16 cellular contexts compared by ENCODE assay signal in genomic region chr1:9230869-9231533, GRCh38. TPM values are rescaled to one million over a fixed set of nuclear protein-coding genes. Genes with fewer than 3 reads are reported as not detected.
DNase-seq lines count a peak whose midpoint lies in the region; ATAC-seq and TF ChIP-seq lines count a peak whose summit lies in the region.
"Had no signal": no experiment of that assay in that cellular context is flagged by ENCODE, and none has a peak within 500 bp of the region (broad histone marks: within the 10 kb centered on the region; RNA-seq: fewer than 3 reads in every experiment).

No MANE protein-coding gene starts in this region.

- H3K4me3 Mint-ChIP-seq in CD4-positive, alpha-beta T cell: peak overlapping the region; percentile 49
- peak overlapping the region; percentile 30 for H3K4me3 Mint-ChIP-seq in activated T-helper 17 cell treated with anti-CD3 and anti-CD28 coated beads, Interleukin-2, amount 50 U/mL, for 72 hours
- H3K4me3 Mint-ChIP-seq: activated CD4-positive, alpha-beta memory T cell treated with anti-CD3 and anti-CD28 coated beads for 36 hours had no signal

- no peak overlapping the region for H3K23ac ChIP-seq in IMR-90 (ENCODE audit: low read depth, low read length)

- no peaks in the 10 kb centered on the region for H3K27me3 Mint-ChIP-seq in CD4-positive, alpha-beta T cell
- H3K27me3 Mint-ChIP-seq in activated T-helper 17 cell treated with anti-CD3 and anti-CD28 coated beads, Interleukin-2, amount 50 U/mL, for 72 hours: no peaks in the 10 kb centered on the region

- H3K9me3 Mint-ChIP-seq in CD4-positive, alpha-beta T cell: no peaks in the 10 kb centered on the region
- no peaks in the 10 kb centered on the region for H3K9me3 Mint-ChIP-seq in activated T-helper 17 cell treated with anti-CD3 and anti-CD28 coated beads, Interleukin-2, amount 50 U/mL, for 72 hours
- H3K9me3 Mint-ChIP-seq: activated CD4-positive, alpha-beta memory T cell treated with anti-CD3 and anti-CD28 coated beads for 36 hours; CD8-positive, alpha-beta memory T cell; naive thymus-derived CD4-positive, alpha-beta T cell had no signal

- H3K36me3 ChIP-seq in IMR-90 (ENCODE audit: control insufficient read depth, insufficient read depth, low read length) (no peaks in the 10 kb centered on the region), psoas muscle (ENCODE audit: insufficient read depth in 1 of 2, low read depth in 1 of 2) (no peaks in the 10 kb centered on the region), left ventricle myocardium inferior (no peaks in the 10 kb centered on the region)
- H3K36me3 ChIP-seq: sigmoid colon had no signal

- H3K27ac ChIP-seq in CD4-positive, alpha-beta T cell (ENCODE audit: low read depth, low read length): no peak overlapping the region
- H3K27ac ChIP-seq in IMR-90 (ENCODE audit: insufficient read depth, low read length) (no peak overlapping the region), psoas muscle (peak overlapping the region; percentile 90), left ventricle myocardium inferior (replicated peaks) (no peak overlapping the region)

- no peak overlapping the region for H3K4me2 ChIP-seq in IMR-90 (ENCODE audit: low read depth, low read length)

- in situ Hi-C loops in IMR-90 (cut with MboI; ENCODE audit: low sequenced_read_pairs): no loop called here

- H4K20me1 ChIP-seq in IMR-90 (ENCODE audit: insufficient read depth, low read length): no peaks in the 10 kb centered on the region

- H4K5ac ChIP-seq in IMR-90 (ENCODE audit: low read depth, low read length): no peak overlapping the region

- H2BK20ac ChIP-seq in IMR-90 (ENCODE audit: low read depth, low read length): peak overlapping the region; percentile 42; the same call in 1 of the 2 replicates

- no peak overlapping the region for H3K14ac ChIP-seq in IMR-90 (replicated peaks; ENCODE audit: low read depth, low read length)

- no peaks in the 10 kb centered on the region for H3K36me3 Mint-ChIP-seq in CD4-positive, alpha-beta T cell (ENCODE audit: low read depth)
- H3K36me3 Mint-ChIP-seq in activated T-helper 17 cell treated with anti-CD3 and anti-CD28 coated beads, Interleukin-2, amount 50 U/mL, for 72 hours (ENCODE audit: low read depth): peaks cover 5% of the 10 kb centered on the region
- H3K36me3 Mint-ChIP-seq: activated CD4-positive, alpha-beta memory T cell treated with anti-CD3 and anti-CD28 coated beads for 36 hours; naive thymus-derived CD4-positive, alpha-beta T cell had no signal

- no peak for TF ChIP-seq POLR2A in IMR-90 (IDR thresholded peaks at IDR 0.05; ENCODE audit: low read depth, low read length)

- no peak overlapping the region for H3K56ac ChIP-seq in IMR-90 (ENCODE audit: extremely low read depth, insufficient read depth, low read length)

- intact Hi-C loops in CD4-positive, alpha-beta T cell (cut with DNase I, micrococcal nuclease): loop anchor here in 1 of 2 experiments (5.0 to 10.0 kb wide), 5 partner anchors 196 to 1244 kb away; partner anchors contain the start of genes DFFA, PEX14, RERE and SLC25A33
- intact Hi-C loops in IMR-90 (cut with micrococcal nuclease) (no loop called here), psoas muscle (cut with DNase I) (loop anchor here in 1 of 2 donors (5.0 kb wide), 1 partner anchor 104 kb away; the partner anchor contains the start of gene GPR157), left ventricle myocardium inferior (cut with micrococcal nuclease) (no loop called here)

- no peak overlapping the region for H3K27ac Mint-ChIP-seq in CD4-positive, alpha-beta T cell
- no peak overlapping the region for H3K27ac Mint-ChIP-seq in activated T-helper 17 cell treated with anti-CD3 and anti-CD28 coated beads, Interleukin-2, amount 50 U/mL, for 72 hours
- H3K27ac Mint-ChIP-seq: activated CD4-positive, alpha-beta memory T cell treated with anti-CD3 and anti-CD28 coated beads for 36 hours had no signal

- H2BK5ac ChIP-seq in IMR-90 (ENCODE audit: low read depth, low read length, poor library complexity, severe bottlenecking): no peak overlapping the region

- 0 out of 2 replicates have a peak, but pooled peaks cover 7% of the 10 kb centered on the region for H3K9me1 ChIP-seq in IMR-90 (ENCODE audit: insufficient read depth, low read length)

- H3K4ac ChIP-seq in IMR-90 (ENCODE audit: low read depth, low read length): no peak overlapping the region

- dilution Hi-C loops in IMR-90 (cut with HindIII; ENCODE audit: low sequenced_read_pairs, unreplicated experiment): no loop called here

- no peak for ATAC-seq in CD4-positive, alpha-beta T cell (ENCODE audit: poor library complexity)
- ATAC-seq in IMR-90 (ENCODE audit: low read depth) (no peak), psoas muscle (no peak)
- ATAC-seq in activated T-helper 17 cell treated with anti-CD3 and anti-CD28 coated beads, Interleukin-2, amount 50 U/mL, for 72 hours (replicated peaks): no peak
- ATAC-seq: naive thymus-derived CD4-positive, alpha-beta T cell had no signal

- BruUV-seq in IMR-90 (replicated peaks; lab: Mats Ljungman, UMichigan): no TSS peak

- no peak overlapping the region for H2AK9ac ChIP-seq in IMR-90 (replicated peaks; ENCODE audit: low read depth, low read length, poor library complexity)

- WGBS in IMR-90 (ENCODE audit: extremely low coverage in 2 of 2, insufficient read length in 1 of 2), 2 experiments: 100% methylated on average over 2 of the region's 7 CpGs; no CpG with 5 or more reads in 1 of the 2 experiments
- 88 to 95% (median 89%) methylated on average over 7 of the region's 7 CpGs for WGBS in psoas muscle, 3 donors

- no peak overlapping the region for H2BK15ac ChIP-seq in IMR-90 (ENCODE audit: low read depth, low read length)

- no peak for TF ChIP-seq RAD21 in IMR-90 (IDR thresholded peaks at IDR 0.05; ENCODE audit: low read length)

- no peak overlapping the region for H4K8ac ChIP-seq in IMR-90 (ENCODE audit: low read depth in 2 of 2, low read length in 2 of 2)

- H4K91ac ChIP-seq in IMR-90 (ENCODE audit: insufficient read depth, low read depth, low read length): no peak overlapping the region

- H3K4me1 Mint-ChIP-seq in CD4-positive, alpha-beta T cell (ENCODE audit: low read depth): peaks cover 11% of the 10 kb centered on the region
- peaks cover 8% of the 10 kb centered on the region for H3K4me1 Mint-ChIP-seq in activated T-helper 17 cell treated with anti-CD3 and anti-CD28 coated beads, Interleukin-2, amount 50 U/mL, for 72 hours

- no peaks in the 10 kb centered on the region for H3K9me3 ChIP-seq in CD4-positive, alpha-beta T cell (ENCODE audit: control insufficient read depth, low read length)
- H3K9me3 ChIP-seq in IMR-90 (ENCODE audit: control insufficient read depth, insufficient read depth, low read length): no peaks in the 10 kb centered on the region
- no peaks in the 10 kb centered on the region for H3K9me3 ChIP-seq in psoas muscle
- H3K9me3 ChIP-seq in left ventricle myocardium inferior (replicated peaks): no peaks in the 10 kb centered on the region
- H3K9me3 ChIP-seq: sigmoid colon had no signal

- DNase-seq in CD4-positive, alpha-beta T cell: no peak
- DNase-seq in IMR-90: peak; percentile 36
- peak in 1 of 2 donors; percentile 20 for DNase-seq in psoas muscle
- DNase-seq in left ventricle myocardium inferior: no peak
- no peak for DNase-seq in SKM-1 (lab: John Stamatoyannopoulos, UW; ENCODE audit: unreplicated experiment)
- no peak for DNase-seq in NCI-H345 treated with DMSO at 0.1 percent for 48 hours (lab: John Stamatoyannopoulos, UW; ENCODE audit: unreplicated experiment)
- DNase-seq: activated CD4-positive, alpha-beta memory T cell treated with anti-CD3 and anti-CD28 coated beads for 36 hours; activated effector memory CD4-positive, alpha-beta T cell treated with anti-CD3 and anti-CD28 coated beads, Interleukin-2, amount 50 U/mL, for 16 hours; CD8-positive, alpha-beta memory T cell; naive thymus-derived CD4-positive, alpha-beta T cell; NCI-H1436; NCI-H524 treated with DMSO at 0.1 percent for 48 hours; sigmoid colon; substantia nigra; T1000 had no signal

- H3K4me3 ChIP-seq in IMR-90 (ENCODE audit: insufficient read depth, low read depth, low read length): no peak overlapping the region
- H3K4me3 ChIP-seq in psoas muscle: no peak overlapping the region
- no peak overlapping the region for H3K4me3 ChIP-seq in left ventricle myocardium inferior
- H3K4me3 ChIP-seq: sigmoid colon had no signal

- H3K79me1 ChIP-seq in IMR-90 (ENCODE audit: low read depth in 1 of 2, low read length in 2 of 2): peaks cover 9 to 13% of the 10 kb centered on the region in 2 experiments; a peak in 3 of 4 replicates

- no peak overlapping the region for H2BK120ac ChIP-seq in IMR-90 (ENCODE audit: low read depth, low read length)

- CTCF ChIA-PET in CD4-positive, alpha-beta T cell (lab: Charles Lee): no interaction called here
- CTCF ChIA-PET in IMR-90 (lab: Yijun Ruan, JAX): no interaction called here

- H3K4me1 ChIP-seq in IMR-90 (ENCODE audit: control insufficient read depth, insufficient read depth, low read length) (peaks cover 11% of the 10 kb centered on the region), psoas muscle (peaks cover 32% of the 10 kb centered on the region), left ventricle myocardium inferior (peaks cover 26% of the 10 kb centered on the region)

- TF ChIP-seq CTCF in CD4-positive, alpha-beta T cell (IDR thresholded peaks at IDR 0.05): no peak
- TF ChIP-seq CTCF in IMR-90 (conservative IDR thresholded peaks at IDR 0.05; ENCODE audit: low read depth, low read length) (no peak), psoas muscle (IDR thresholded peaks at IDR 0.05) (no peak), left ventricle myocardium inferior (IDR thresholded peaks at IDR 0.05; ENCODE audit: borderline replicate concordance) (no peak)

- H3K27me3 ChIP-seq in CD4-positive, alpha-beta T cell (ENCODE audit: control insufficient read depth, insufficient read depth, low read length): no peaks in the 10 kb centered on the region
- H3K27me3 ChIP-seq in IMR-90 (ENCODE audit: control insufficient read depth, insufficient read depth, low read length) (no peaks in the 10 kb centered on the region), psoas muscle (ENCODE audit: insufficient read depth in 3 of 3, low read length in 2 of 3) (no peaks in the 10 kb centered on the region), left ventricle myocardium inferior (ENCODE audit: low read depth) (no peaks in the 10 kb centered on the region)
- H3K27me3 ChIP-seq: sigmoid colon had no signal

- POLR2A ChIA-PET in CD4-positive, alpha-beta T cell (lab: Charles Lee): no interaction called here
- POLR2A ChIA-PET in IMR-90 (lab: Charles Lee; ENCODE audit: unreplicated experiment): interaction anchor here (0.7 kb wide), 1 partner anchor 26 kb away, joined by 5 read pairs; no protein-coding TSS in a partner anchor

- no peak overlapping the region for H2AK5ac ChIP-seq in IMR-90 (ENCODE audit: low read depth, low read length)

- no peak overlapping the region for H3K9ac ChIP-seq in IMR-90 (ENCODE audit: low read depth, low read length)

- no peak overlapping the region for H3K18ac ChIP-seq in IMR-90 (ENCODE audit: low read depth, low read length)

- H2AFZ ChIP-seq in IMR-90 (replicated peaks; ENCODE audit: low read length, poor library complexity): no peak overlapping the region

RNA-seq across cellular contexts. Expression of gene H6PD, which starts 3.6 kb away (rescaled TPM):
- total RNA-seq in CD4-positive, alpha-beta T cell: 10 to 100 TPM; 13.6 to 13.9 TPM
- total RNA-seq in IMR-90 (2012; rRNA removed): 8.3 and 9.3 TPM in 2 replicates
- polyA plus RNA-seq in IMR-90 (2012; rRNA removed): 22.1 and 22.7 TPM in 2 replicates
- 11.9 and 21.1 TPM in 2 replicates for polyA plus RNA-seq in IMR-90 (2012; cell fraction: cytosol; rRNA removed)
- 23.3 and 30.1 TPM in 2 replicates for polyA plus RNA-seq in IMR-90 (2012; cell fraction: nucleus; rRNA removed; ENCODE audit: low replicate concordance)
- 10 to 100 TPM in 1 of 2 donors, 1 to 10 TPM in 1; 9.3 to 12.8 TPM for total RNA-seq in activated T-helper 17 cell treated with anti-CD3 and anti-CD28 coated beads, Interleukin-2, amount 50 U/mL, for 72 hours
- 10 to 100 TPM; 21.0 to 56.8 (median 37.0) TPM for total RNA-seq in psoas muscle
- polyA plus RNA-seq in psoas muscle: 10 to 100 TPM in 2 of 3 donors, 1 to 10 TPM in 1; 5.8 to 23.4 (median 14.9) TPM
- 21.9 TPM for total RNA-seq in left ventricle myocardium inferior
